In genomic region chr7:30136339-30136738, GRCh38 we compare ENCODE assay signal across 8 cellular contexts. TPM values are rescaled to one million over a fixed set of nuclear protein-coding genes. Genes with fewer than 3 reads are reported as not detected.
DNase-seq lines count a peak whose midpoint lies in the region; ATAC-seq and TF ChIP-seq lines count a peak whose summit lies in the region.

No MANE protein-coding gene starts in this region.

- H3K27ac ChIP-seq in OCI-LY7 (ENCODE audit: low read depth, low read length, poor library complexity, severe bottlenecking) (no peak overlapping the region), esophagus (ENCODE audit: low read depth in 2 of 2, low read length in 1 of 2) (peak overlapping the region in 1 of 2 donors; percentile 86), ovary (peak overlapping the region; percentile 86 to 92)

- H3K36me3 ChIP-seq in OCI-LY7 (ENCODE audit: insufficient read depth, low read length) (no peaks in the 10 kb centered on the region), esophagus (ENCODE audit: control insufficient read depth in 2 of 2, insufficient read depth in 2 of 2, low read length in 1 of 2) (no peaks in the 10 kb centered on the region), ovary (no peaks in the 10 kb centered on the region)

- intact Hi-C loops in OCI-LY7 (cut with micrococcal nuclease; ENCODE audit: unreplicated experiment), result no loop called here
- intact Hi-C loops in ovary (cut with DNase I), result no loop called here

- no peaks in the 10 kb centered on the region for H3K9me3 ChIP-seq in OCI-LY7 (ENCODE audit: low read length)
- no peaks in the 10 kb centered on the region for H3K9me3 ChIP-seq in esophagus (ENCODE audit: control insufficient read depth in 2 of 2, insufficient read depth in 1 of 2, low read depth in 1 of 2, low read length in 1 of 2)
- H3K9me3 ChIP-seq in ovary, result no peaks in the 10 kb centered on the region

- H3K27me3 ChIP-seq in esophagus (ENCODE audit: control insufficient read depth in 1 of 2, insufficient read depth in 2 of 2, low read length in 2 of 2) (no peaks in the 10 kb centered on the region), ovary (no peaks in the 10 kb centered on the region)

- CTCF ChIA-PET in OCI-LY7 (lab: Charles Lee; ENCODE audit: unreplicated experiment), result no interaction called here

- H4K20me1 ChIP-seq in OCI-LY7 (ENCODE audit: insufficient read depth, low read length), result no peaks in the 10 kb centered on the region

- no peak for TF ChIP-seq EP300 in ovary (IDR thresholded peaks at IDR 0.05)

- BruUV-seq in OCI-LY7 (replicated peaks; lab: Mats Ljungman, UMichigan), result no TSS peak

- no peak for TF ChIP-seq POLR2A in ovary (IDR thresholded peaks at IDR 0.05)

- no peaks in the 10 kb centered on the region for H3K79me2 ChIP-seq in OCI-LY7 (ENCODE audit: insufficient read depth, low read depth, low read length)

- H3K4me1 ChIP-seq in OCI-LY7 (ENCODE audit: insufficient read depth, low read length, poor library complexity, severe bottlenecking) (peaks cover 9% of the 10 kb centered on the region), esophagus (ENCODE audit: control insufficient read depth in 2 of 2, insufficient read depth in 2 of 2, low read length in 1 of 2) (peaks cover 0 to 3% of the 10 kb centered on the region in 2 donors), ovary (ENCODE audit: insufficient read depth) (peaks cover 5% of the 10 kb centered on the region)

- ATAC-seq in HG03342 (IDR thresholded peaks at IDR 0.05; ENCODE audit: unreplicated experiment), result no peak

- 22 to 27% methylated on average over 24 of the region's 24 CpGs for WGBS in esophagus, 2 donors
- 7 to 17% (median 15%) methylated on average over 24 of the region's 24 CpGs for WGBS in ovary, 3 donors

- H3K4me2 ChIP-seq in OCI-LY7 (ENCODE audit: low read length), result peak overlapping the region; percentile 88; the same call in 1 of the 2 replicates

- H2AFZ ChIP-seq in OCI-LY7 (ENCODE audit: low read length), result no peak overlapping the region

- H3K9me2 ChIP-seq in OCI-LY7 (ENCODE audit: insufficient read depth, low read length), result no peaks in the 10 kb centered on the region

- DNase-seq in DMS79 treated with DMSO at 0.1 percent for 48 hours (lab: John Stamatoyannopoulos, UW) (peak; percentile 24), OCI-LY7 (ENCODE audit: low spot score) (no peak), ovary (peak in 2 of 5 donors; percentile 51 to 52), NCI-H1694 (lab: John Stamatoyannopoulos, UW) (no peak)
- DNase-seq in stimulated activated naive CD4-positive, alpha-beta T cell (lab: John Stamatoyannopoulos, UW), result no peak
- DNase-seq in stimulated activated CD4-positive, alpha-beta T cell treated with anti-CD3 and anti-CD28 coated beads, Interleukin-2, amount 100 ng/mL, for 24 hours, result no peak

- TF ChIP-seq CTCF in OCI-LY7 (conservative IDR thresholded peaks at IDR 0.05; ENCODE audit: low read length) (no peak), ovary (IDR thresholded peaks at IDR 0.05) (no peak)

- POLR2A ChIA-PET in OCI-LY7 (lab: Charles Lee), result no interaction called here

- H3K4me3 ChIP-seq in OCI-LY7 (ENCODE audit: low read depth, low read length, poor library complexity, severe bottlenecking), result no peak overlapping the region
- peak overlapping the region; percentile 78 to 83 for H3K4me3 ChIP-seq in esophagus (ENCODE audit: low read depth in 1 of 2, low read length in 2 of 2)
- H3K4me3 ChIP-seq in ovary, result peak overlapping the region; percentile 78

RNA-seq across cellular contexts. Expression of gene MTURN, which starts 1.6 kb away (rescaled TPM):
- 1.7 and 2.9 TPM in 2 replicates for total RNA-seq in OCI-LY7 (2014; rRNA removed; shearing (Covaris generic))
- total RNA-seq in OCI-LY7 (2022) (3.3 and 4.1 TPM in 2 replicates), ovary (10 to 100 TPM; 14.7 to 65.1 (median 40.4) TPM)
- polyA plus RNA-seq in esophagus (1 to 10 TPM; 7.7 to 9.9 TPM), ovary (10 to 100 TPM; 29.8 to 45.3 TPM)
